In the genomic region with DNA sequence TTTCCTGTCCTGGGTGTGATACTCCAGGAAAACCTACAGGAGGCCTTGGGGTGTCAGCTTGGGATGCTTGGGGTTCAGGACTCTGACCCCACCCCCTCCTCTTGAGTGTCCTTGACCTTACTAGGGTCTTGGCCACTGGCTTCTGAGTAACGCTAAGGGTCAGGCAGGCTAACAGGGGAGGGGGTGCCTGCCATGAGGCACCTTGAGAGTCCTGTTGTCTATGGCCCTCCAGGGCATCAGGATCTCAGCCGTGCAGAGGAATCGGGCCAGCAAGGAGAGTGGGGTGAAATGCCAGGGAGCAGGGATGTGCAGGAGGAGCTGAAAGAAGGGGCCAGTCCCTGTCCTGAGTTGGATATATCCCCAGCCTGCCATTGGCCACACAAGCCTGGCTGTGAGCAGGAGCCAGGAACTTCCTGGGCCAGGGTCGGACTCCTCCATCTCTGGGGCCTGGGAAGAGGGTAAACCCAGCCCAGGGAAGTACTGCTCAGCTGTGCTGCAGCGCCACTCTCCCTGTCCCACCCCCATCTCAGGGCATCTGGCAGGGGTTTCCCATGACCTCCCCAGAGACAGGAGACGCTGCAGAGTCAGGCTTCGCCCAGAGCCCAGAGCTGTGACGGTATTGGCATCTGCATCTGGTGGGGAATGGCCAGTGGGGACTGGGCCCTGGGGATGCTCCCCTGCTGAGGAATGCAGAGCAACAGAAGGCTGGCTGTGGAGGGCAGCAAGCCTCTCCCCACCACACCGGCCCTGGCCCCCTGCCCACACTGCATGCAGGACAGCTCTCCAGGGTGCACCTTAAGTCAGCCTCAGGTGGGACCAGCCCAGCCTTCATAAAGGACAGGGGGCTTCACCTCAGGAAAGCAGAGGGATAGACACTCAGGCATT, we compare ENCODE assay signal across 10 cellular contexts. TPM values are rescaled to one million over a fixed set of nuclear protein-coding genes. Genes with fewer than 3 reads are reported as not detected.
A peak's percentile ranks its signal among the peaks of the same experiment; 100 is the strongest.
DNase-seq lines count a peak whose midpoint lies in the region; ATAC-seq and TF ChIP-seq lines count a peak whose summit lies in the region.
"Had no signal": no experiment of that assay in that cellular context is flagged by ENCODE, and none has a peak within 500 bp of the region (broad histone marks: within the 10 kb centered on the region; RNA-seq: fewer than 3 reads in every experiment).

No MANE protein-coding gene starts in this region.

- H3K4me1 Mint-ChIP-seq in T-cell, result peaks cover 94 to 97% (median 97%) of the 10 kb centered on the region in 3 donors

- no peaks in the 10 kb centered on the region for H3K27me3 Mint-ChIP-seq in T-cell

- intact Hi-C loops in uterus (cut with DNase I; ENCODE audit: low total_unique reads), result no loop called here
- intact Hi-C loops in colonic mucosa (cut with DNase I), result no loop called here

- H3K9me3 ChIP-seq in uterus (no peaks in the 10 kb centered on the region), colonic mucosa (no peaks in the 10 kb centered on the region)

- CTCF ChIA-PET in T-cell (lab: Charles Lee), result interaction anchor here (0.6 to 1.9 kb wide), 3 partner anchors 9 to 37 kb away, joined by 3 to 11 read pairs (median 4); no protein-coding TSS in a partner anchor

- no peak for TF ChIP-seq CTCF in uterus (IDR thresholded peaks at IDR 0.05)
- no peak for TF ChIP-seq CTCF in colonic mucosa (IDR thresholded peaks at IDR 0.05)

- peak overlapping the region; percentile 75 to 99 for H3K27ac Mint-ChIP-seq in T-cell

- ATAC-seq in GM21737 (IDR thresholded peaks at IDR 0.05; ENCODE audit: unreplicated experiment), result peak; percentile 27
- no peak for ATAC-seq in T-cell (replicated peaks in 1 of 4)
- ATAC-seq in GM21367 (IDR thresholded peaks at IDR 0.05; ENCODE audit: unreplicated experiment), result no peak
- ATAC-seq: HCT116 had no signal

- H3K4me3 ChIP-seq in uterus, result no peak overlapping the region
- H3K4me3 ChIP-seq in colonic mucosa, result no peak overlapping the region

- peaks cover 5% of the 10 kb centered on the region for H3K36me3 Mint-ChIP-seq in T-cell
- H3K36me3 Mint-ChIP-seq: type B pancreatic cell had no signal

- H3K27ac ChIP-seq in uterus (no peak overlapping the region), colonic mucosa (no peak overlapping the region)

- H3K27me3 ChIP-seq in uterus, result no peaks in the 10 kb centered on the region
- H3K27me3 ChIP-seq in colonic mucosa, result no peaks in the 10 kb centered on the region

- POLR2A ChIA-PET in T-cell (lab: Charles Lee), result no interaction called here

- H3K36me3 ChIP-seq in uterus (no peaks in the 10 kb centered on the region), colonic mucosa (no peaks in the 10 kb centered on the region)

- DNase-seq in DMS 273 treated with DMSO at 0.1 percent for 48 hours (lab: John Stamatoyannopoulos, UW) (peak; percentile 78), T-cell (no peak), midbrain (lab: John Stamatoyannopoulos, UW) (peak; percentile 9), uterus (no peak), colonic mucosa (no peak)
- no peak for DNase-seq in effector CD4-positive, alpha-beta T cell

- H3K9ac ChIP-seq in colonic mucosa (ENCODE audit: low read depth in 2 of 2, low read length in 2 of 2), result peak overlapping the region in 1 of 2 donors; percentile 54

- no peak for TF ChIP-seq POLR2A in uterus (IDR thresholded peaks at IDR 0.05)

- peak overlapping the region in 2 of 3 donors; percentile 34 to 99 for H3K4me3 Mint-ChIP-seq in T-cell
- H3K4me3 Mint-ChIP-seq: type B pancreatic cell had no signal

- H3K9me3 Mint-ChIP-seq in T-cell, result no peaks in the 10 kb centered on the region
- H3K9me3 Mint-ChIP-seq: type B pancreatic cell had no signal

- H3K4me1 ChIP-seq in uterus (peaks cover 0 to 6% of the 10 kb centered on the region in 2 donors), colonic mucosa (peaks cover 32% of the 10 kb centered on the region)

RNA-seq across cellular contexts. Expression of a gene that starts 6.3 kb away (rescaled TPM):
- total RNA-seq in T-cell, result 100 to 1,000 TPM in 3 of 5 donors, 10 to 100 TPM in 2; 70.8 to 110 (median 101) TPM
- 10 to 100 TPM in 1 of 4 donors, 1 to 10 TPM in 2, under 1 TPM in 1; 0.29 to 11.3 (median 2.4) TPM for total RNA-seq in uterus
- 10 to 100 TPM in 1 of 2 donors, 1 to 10 TPM in 1; 3.1 to 10.4 TPM for total RNA-seq in colonic mucosa

Comparison
In these comparisons a context has a peak if more than half of its experiments do, and no peak if none do; other contexts are left out.
1. DNase-seq: peak in DMS 273 treated with DMSO at 0.1 percent for 48 hours (single experiment) and midbrain (single experiment); none in T-cell (0 of 34), uterus (0 of 2), colonic mucosa (single experiment) and effector CD4-positive, alpha-beta T cell (single experiment).
2. RNA of a gene that starts 6.3 kb away (total RNA-seq): 70.8 to 110 TPM in T-cell; 3.1 to 10.4 TPM in colonic mucosa and 0.29 to 11.3 TPM in uterus; every median in the first group is over 4 times any median in the second.